In genomic region chr5:68354315-68354714, GRCh38 we compare ENCODE assay signal across 31 cellular contexts.
DNase-seq lines count a peak whose midpoint lies in the region; ATAC-seq, FAIRE-seq and TF ChIP-seq lines count a peak whose summit lies in the region.
"Had no signal": no experiment of that assay in that cellular context is flagged by ENCODE, and none has a peak within 500 bp of the region (broad histone marks: within the 10 kb centered on the region; RNA-seq: fewer than 3 reads in every experiment).

No MANE protein-coding gene starts in this region.

- POLR2A ChIA-PET in activated CD8-positive, alpha-beta T cell treated with anti-CD3 and anti-CD28 coated beads for 36 hours (lab: Charles Lee): interaction anchor here (0.8 kb wide), 1 partner anchor 67 kb away, joined by 3 read pairs; no protein-coding TSS in a partner anchor
- POLR2A ChIA-PET in activated CD8-positive, alpha-beta T cell treated with anti-CD3 and anti-CD28 coated beads, Interleukin-2, amount 10 ng/mL, durations not matched to agents 7 days and 5 days (lab: Charles Lee): no interaction called here

- FAIRE-seq in GM19239 (lab: Jason Lieb, UNC): no peak
- FAIRE-seq: RCC 7860 had no signal

- ATAC-seq in activated CD8-positive, alpha-beta T cell treated with anti-CD3 and anti-CD28 coated beads for 36 hours: no peak
- ATAC-seq in activated CD8-positive, alpha-beta T cell treated with anti-CD3 and anti-CD28 coated beads, Interleukin-2, amount 10 ng/mL, durations not matched to agents 7 days and 5 days: no peak
- ATAC-seq: naive thymus-derived CD8-positive, alpha-beta T cell; stimulated activated effector memory CD8-positive, alpha-beta T cell treated with anti-CD3 and anti-CD28 coated beads, Interleukin-12 subunit alpha, Interleukin-12 subunit beta, amount 100 ng/mL, for 72 hours had no signal

- CTCF ChIA-PET in activated CD8-positive, alpha-beta T cell treated with anti-CD3 and anti-CD28 coated beads for 36 hours (lab: Charles Lee): no interaction called here
- CTCF ChIA-PET in activated CD8-positive, alpha-beta T cell treated with anti-CD3 and anti-CD28 coated beads, Interleukin-2, amount 10 ng/mL, durations not matched to agents 7 days and 5 days (lab: Charles Lee): no interaction called here

- intact Hi-C loops in activated CD8-positive, alpha-beta T cell treated with anti-CD3 and anti-CD28 coated beads for 36 hours (cut with micrococcal nuclease): no loop called here

- H3K9me3 Mint-ChIP-seq in activated CD8-positive, alpha-beta T cell treated with anti-CD3 and anti-CD28 coated beads for 36 hours: no peaks in the 10 kb centered on the region
- no peaks in the 10 kb centered on the region for H3K9me3 Mint-ChIP-seq in activated CD8-positive, alpha-beta T cell treated with anti-CD3 and anti-CD28 coated beads, Interleukin-2, amount 10 ng/mL, durations not matched to agents 7 days and 5 days (ENCODE audit: insufficient read depth)
- H3K9me3 Mint-ChIP-seq: activated T-helper 1 cell treated with anti-CD3 and anti-CD28 coated beads, Interleukin-12 subunit alpha, Interleukin-12 subunit beta, Interleukin-2, Interleukin-4 antibody, amounts not matched to agents 30 ng/mL and 10 ng/mL and 1 ng/mL, durations not matched to agents 14 hours and 24 hours and 36 hours; naive thymus-derived CD8-positive, alpha-beta T cell; stimulated activated effector memory CD8-positive, alpha-beta T cell treated with anti-CD3 and anti-CD28 coated beads, Interleukin-12 subunit alpha, Interleukin-12 subunit beta, amount 100 ng/mL, for 72 hours; type B pancreatic cell had no signal

- TF ChIP-seq CTCF in activated CD8-positive, alpha-beta T cell treated with anti-CD3 and anti-CD28 coated beads for 36 hours (IDR thresholded peaks at IDR 0.05): no peak

- H3K27me3 Mint-ChIP-seq in activated CD8-positive, alpha-beta T cell treated with anti-CD3 and anti-CD28 coated beads for 36 hours: no peaks in the 10 kb centered on the region
- H3K27me3 Mint-ChIP-seq in activated CD8-positive, alpha-beta T cell treated with anti-CD3 and anti-CD28 coated beads, Interleukin-2, amount 10 ng/mL, durations not matched to agents 7 days and 5 days (ENCODE audit: low read depth): no peaks in the 10 kb centered on the region
- H3K27me3 Mint-ChIP-seq: naive thymus-derived CD8-positive, alpha-beta T cell; type B pancreatic cell had no signal

- no peak overlapping the region for H3K4me3 Mint-ChIP-seq in activated CD8-positive, alpha-beta T cell treated with anti-CD3 and anti-CD28 coated beads for 36 hours
- H3K4me3 Mint-ChIP-seq in activated CD8-positive, alpha-beta T cell treated with anti-CD3 and anti-CD28 coated beads, Interleukin-2, amount 10 ng/mL, durations not matched to agents 7 days and 5 days: no peak overlapping the region
- H3K4me3 Mint-ChIP-seq: activated T-helper 1 cell treated with anti-CD3 and anti-CD28 coated beads, Interleukin-12 subunit alpha, Interleukin-12 subunit beta, Interleukin-2, Interleukin-4 antibody, amounts not matched to agents 30 ng/mL and 10 ng/mL and 1 ng/mL, durations not matched to agents 14 hours and 24 hours and 36 hours; naive thymus-derived CD8-positive, alpha-beta T cell; stimulated activated effector memory CD8-positive, alpha-beta T cell treated with anti-CD3 and anti-CD28 coated beads, Interleukin-12 subunit alpha, Interleukin-12 subunit beta, amount 100 ng/mL, for 72 hours; type B pancreatic cell had no signal

- no peak overlapping the region for H3K27ac Mint-ChIP-seq in activated CD8-positive, alpha-beta T cell treated with anti-CD3 and anti-CD28 coated beads for 36 hours
- H3K27ac Mint-ChIP-seq in activated CD8-positive, alpha-beta T cell treated with anti-CD3 and anti-CD28 coated beads, Interleukin-2, amount 10 ng/mL, durations not matched to agents 7 days and 5 days: no peak overlapping the region
- H3K27ac Mint-ChIP-seq: activated T-helper 1 cell treated with anti-CD3 and anti-CD28 coated beads, Interleukin-12 subunit alpha, Interleukin-12 subunit beta, Interleukin-2, Interleukin-4 antibody, amounts not matched to agents 30 ng/mL and 10 ng/mL and 1 ng/mL, durations not matched to agents 14 hours and 24 hours and 36 hours; naive thymus-derived CD8-positive, alpha-beta T cell; stimulated activated effector memory CD8-positive, alpha-beta T cell treated with anti-CD3 and anti-CD28 coated beads, Interleukin-12 subunit alpha, Interleukin-12 subunit beta, amount 100 ng/mL, for 72 hours; type B pancreatic cell had no signal

- no peaks in the 10 kb centered on the region for H3K4me1 Mint-ChIP-seq in activated CD8-positive, alpha-beta T cell treated with anti-CD3 and anti-CD28 coated beads for 36 hours (ENCODE audit: low read depth)
- H3K4me1 Mint-ChIP-seq in activated CD8-positive, alpha-beta T cell treated with anti-CD3 and anti-CD28 coated beads, Interleukin-2, amount 10 ng/mL, durations not matched to agents 7 days and 5 days (ENCODE audit: low read depth): peaks cover 7% of the 10 kb centered on the region
- H3K4me1 Mint-ChIP-seq: naive thymus-derived CD8-positive, alpha-beta T cell had no signal

- peak; percentile 13 for DNase-seq in activated CD8-positive, alpha-beta T cell treated with anti-CD3 and anti-CD28 coated beads for 36 hours
- no peak for DNase-seq in activated CD8-positive, alpha-beta T cell treated with anti-CD3 and anti-CD28 coated beads, Interleukin-2, amount 10 ng/mL, durations not matched to agents 7 days and 5 days
- peak; percentile 58 for DNase-seq in UCSD-AML1 (lab: John Stamatoyannopoulos, UW; ENCODE audit: unreplicated experiment)
- peak; percentile 14 for DNase-seq in left kidney (ENCODE audit: low read depth, low spot score)
- DNase-seq in mucosa of gallbladder (ENCODE audit: low spot score): no peak
- no peak for DNase-seq in stimulated activated CD4-positive, alpha-beta T cell treated with anti-CD3 and anti-CD28 coated beads, Interleukin-2, amount 100 ng/mL, for 48 hours
- no peak for DNase-seq in GM19239 (ENCODE audit: insufficient read length, low spot score)
- no peak for DNase-seq in NCI-H2196 (lab: John Stamatoyannopoulos, UW; ENCODE audit: unreplicated experiment)
- DNase-seq: 8988T; activated CD4-positive, alpha-beta T cell treated with anti-CD3 and anti-CD28 coated beads, Interleukin-2, amount 50 U/mL, for 4 hours; activated CD4-positive, CD25-positive, alpha-beta regulatory T cell; activated CD8-positive, alpha-beta memory T cell treated with anti-CD3 and anti-CD28 coated beads, Interleukin-2, amount 50 U/mL, for 48 hours; activated naive CD4-positive, alpha-beta T cell treated with Interleukin-2 at 50 U/mL for 16 hours; C1 segment of cervical spinal cord; central memory CD4-positive, alpha-beta T cell; cortex of kidney; DMS79; effector memory CD4-positive, alpha-beta T cell; islet precursor cell; midbrain; naive thymus-derived CD8-positive, alpha-beta T cell; NCI-H446 treated with DMSO at 0.1 percent for 48 hours; NCI-H774; SHP77 treated with DMSO at 0.1 percent for 48 hours; stimulated activated CD4-positive, alpha-beta T cell treated with anti-CD3 and anti-CD28 coated beads, Interleukin-15, amount 100 ng/mL, for 24 hours; SW 1271; T-helper 9 cell had no signal

- no peaks in the 10 kb centered on the region for H3K36me3 Mint-ChIP-seq in activated CD8-positive, alpha-beta T cell treated with anti-CD3 and anti-CD28 coated beads for 36 hours (ENCODE audit: low read depth)
- no peaks in the 10 kb centered on the region for H3K36me3 Mint-ChIP-seq in activated CD8-positive, alpha-beta T cell treated with anti-CD3 and anti-CD28 coated beads, Interleukin-2, amount 10 ng/mL, durations not matched to agents 7 days and 5 days (ENCODE audit: low read depth)
- H3K36me3 Mint-ChIP-seq: naive thymus-derived CD8-positive, alpha-beta T cell; stimulated activated effector memory CD8-positive, alpha-beta T cell treated with anti-CD3 and anti-CD28 coated beads, Interleukin-12 subunit alpha, Interleukin-12 subunit beta, amount 100 ng/mL, for 72 hours; type B pancreatic cell had no signal

Comparison
In these comparisons a context has a peak if more than half of its experiments do, and no peak if none do; other contexts are left out.
1. DNase-seq: peak in activated CD8-positive, alpha-beta T cell treated with anti-CD3 and anti-CD28 coated beads for 36 hours (single experiment), UCSD-AML1 (single experiment) and left kidney (single experiment); none in activated CD8-positive, alpha-beta T cell treated with anti-CD3 and anti-CD28 coated beads, Interleukin-2, amount 10 ng/mL, durations not matched to agents 7 days and 5 days (single experiment), mucosa of gallbladder (single experiment), stimulated activated CD4-positive, alpha-beta T cell treated with anti-CD3 and anti-CD28 coated beads, Interleukin-2, amount 100 ng/mL, for 48 hours (0 of 2), GM19239 (single experiment) and NCI-H2196 (single experiment).